1 cellular context compared by ENCODE assay signal in genomic region chr7:151010002-151010306, GRCh38.
TF ChIP-seq lines count a peak whose summit lies in the region.

No MANE protein-coding gene starts in this region.

TF ChIP-seq in HepG2, 621 proteins besides CTCF, POLR2A, EP300 and RAD21 (continues in another document):
- TF ChIP-seq SNAPC5 (CRISPR knock-in tag; IDR thresholded peaks at IDR 0.05; ENCODE audit: borderline replicate concordance) (no peak), ZSCAN25 (CRISPR knock-in tag; IDR thresholded peaks at IDR 0.05) (no peak), GPBP1L1 (CRISPR knock-in tag; IDR thresholded peaks at IDR 0.05) (no peak), ELF3 (CRISPR knock-in tag; IDR thresholded peaks at IDR 0.05) (no peak), ZKSCAN5 (CRISPR knock-in tag; IDR thresholded peaks at IDR 0.05) (peak; percentile 60; the same call in 1 of the 2 replicates), MYC (CRISPR knock-in tag; IDR thresholded peaks at IDR 0.05; ENCODE audit: borderline replicate concordance) (no peak), SUZ12 (IDR thresholded peaks at IDR 0.05; ENCODE audit: low read depth, low read length) (no peak), LCORL (IDR thresholded peaks at IDR 0.05) (no peak), LCORL (CRISPR knock-in tag; IDR thresholded peaks at IDR 0.05) (peak; percentile 10; the same call in 1 of the 2 replicates), NBN (conservative IDR thresholded peaks at IDR 0.05) (no peak), ZSCAN5A (CRISPR knock-in tag; IDR thresholded peaks at IDR 0.05; ENCODE audit: borderline replicate concordance) (no peak), ZNF30 (CRISPR knock-in tag; IDR thresholded peaks at IDR 0.05) (0 out of 2 replicates have a peak, but pooled peaks have one; percentile 30), TFAP4 (IDR thresholded peaks at IDR 0.05; ENCODE audit: borderline replicate concordance, low read depth) (no peak), POLR2AphosphoS2 (IDR thresholded peaks at IDR 0.05; ENCODE audit: low read depth, low read length) (no peak), ELF4 (CRISPR knock-in tag; IDR thresholded peaks at IDR 0.05; ENCODE audit: borderline replicate concordance) (no peak), BATF2 (CRISPR knock-in tag; IDR thresholded peaks at IDR 0.05) (no peak), ZBTB39 (CRISPR knock-in tag; IDR thresholded peaks at IDR 0.05) (0 out of 2 replicates have a peak, but pooled peaks have one; percentile 42), FOXO4 (CRISPR knock-in tag; conservative IDR thresholded peaks at IDR 0.05) (no peak), ZNF703 (CRISPR knock-in tag; IDR thresholded peaks at IDR 0.05; ENCODE audit: borderline replicate concordance) (no peak), ZMYM4 (CRISPR knock-in tag; IDR thresholded peaks at IDR 0.05) (0 out of 2 replicates have a peak, but pooled peaks have one; percentile 28), ZNF101 (CRISPR knock-in tag; IDR thresholded peaks at IDR 0.05; ENCODE audit: borderline replicate concordance, low read depth) (no peak), ATF1 (CRISPR knock-in tag; IDR thresholded peaks at IDR 0.05) (no peak), SMARCC2 (IDR thresholded peaks at IDR 0.05) (no peak), ATM (IDR thresholded peaks at IDR 0.05; ENCODE audit: borderline replicate concordance) (no peak), ZBTB20 (CRISPR knock-in tag; IDR thresholded peaks at IDR 0.05; ENCODE audit: borderline replicate concordance, low read depth) (no peak), GATAD1 (CRISPR knock-in tag; IDR thresholded peaks at IDR 0.05) (no peak), TBX2 (CRISPR knock-in tag; IDR thresholded peaks at IDR 0.05; ENCODE audit: borderline replicate concordance) (no peak), RFX1 (IDR thresholded peaks at IDR 0.05) (no peak), SOX13 (IDR thresholded peaks at IDR 0.05) (no peak), SOX13 (CRISPR knock-in tag; conservative IDR thresholded peaks at IDR 0.05 in 1 of 2, IDR thresholded peaks at IDR 0.05 in 1 of 2) (0 out of 4 replicates have a peak, but pooled peaks of 1 of the 2 experiments have one; percentile 4), ZSCAN31 (CRISPR knock-in tag; IDR thresholded peaks at IDR 0.05; ENCODE audit: low read depth) (0 out of 2 replicates have a peak, but pooled peaks have one; percentile 0), TARDBP (CRISPR knock-in tag; IDR thresholded peaks at IDR 0.05) (0 out of 2 replicates have a peak, but pooled peaks have one; percentile 61), HDAC1 (CRISPR knock-in tag; IDR thresholded peaks at IDR 0.05) (0 out of 2 replicates have a peak, but pooled peaks have one; percentile 26), NFYB (CRISPR knock-in tag; IDR thresholded peaks at IDR 0.05) (no peak), ZNF33A (CRISPR knock-in tag; IDR thresholded peaks at IDR 0.05; ENCODE audit: borderline replicate concordance) (0 out of 2 replicates have a peak, but pooled peaks have one; percentile 25), MXD1 (CRISPR knock-in tag; IDR thresholded peaks at IDR 0.05) (no peak), ZNF460 (CRISPR knock-in tag; IDR thresholded peaks at IDR 0.05; ENCODE audit: borderline replicate concordance) (no peak), ZBTB7B (CRISPR knock-in tag; IDR thresholded peaks at IDR 0.05) (0 out of 2 replicates have a peak, but pooled peaks have one; percentile 53), PATZ1 (CRISPR knock-in tag; IDR thresholded peaks at IDR 0.05) (0 out of 2 replicates have a peak, but pooled peaks have one; percentile 10), HCFC1 (IDR thresholded peaks at IDR 0.05; ENCODE audit: low read depth, low read length) (no peak), HOMEZ (CRISPR knock-in tag; IDR thresholded peaks at IDR 0.05; ENCODE audit: low read depth) (no peak), FOXM1 (CRISPR knock-in tag; IDR thresholded peaks at IDR 0.05) (no peak), ZNF414 (CRISPR knock-in tag; IDR thresholded peaks at IDR 0.05) (0 out of 2 replicates have a peak, but pooled peaks have one; percentile 37), ASH2L (IDR thresholded peaks at IDR 0.05; ENCODE audit: insufficient read length, low read depth, low read length) (peak; percentile 17), ZNF768 (CRISPR knock-in tag; IDR thresholded peaks at IDR 0.05) (0 out of 2 replicates have a peak, but pooled peaks have one; percentile 15), GFI1 (CRISPR knock-in tag; IDR thresholded peaks at IDR 0.05; ENCODE audit: borderline replicate concordance) (no peak), HNRNPH1 (optimal IDR thresholded peaks at IDR 0.05; ENCODE audit: low read depth, low read length) (no peak), ZNF10 (CRISPR knock-in tag; IDR thresholded peaks at IDR 0.05; ENCODE audit: borderline replicate concordance, low read depth) (no peak), ESRRA (CRISPR knock-in tag; IDR thresholded peaks at IDR 0.05; ENCODE audit: low read depth) (no peak), ZFX (CRISPR knock-in tag; IDR thresholded peaks at IDR 0.05; ENCODE audit: low read depth) (peak; percentile 38; the same call in 1 of the 2 replicates), ZNF589 (CRISPR knock-in tag; conservative IDR thresholded peaks at IDR 0.05) (0 out of 2 replicates have a peak, but pooled peaks have one; percentile 46), TEAD2 (CRISPR knock-in tag; IDR thresholded peaks at IDR 0.05) (no peak), ZC3H13 (CRISPR knock-in tag; IDR thresholded peaks at IDR 0.05) (0 out of 2 replicates have a peak, but pooled peaks have one; percentile 28), MEF2D (CRISPR knock-in tag; IDR thresholded peaks at IDR 0.05) (0 out of 2 replicates have a peak, but pooled peaks have one; percentile 29), SP4 (CRISPR knock-in tag; IDR thresholded peaks at IDR 0.05) (no peak), ZNF749 (CRISPR knock-in tag; IDR thresholded peaks at IDR 0.05; ENCODE audit: borderline replicate concordance) (peak; percentile 38; the same call in 1 of the 2 replicates), ZNF672 (CRISPR knock-in tag; IDR thresholded peaks at IDR 0.05) (no peak), ZNF451 (CRISPR knock-in tag; IDR thresholded peaks at IDR 0.05) (no peak), ZEB1 (IDR thresholded peaks at IDR 0.05; ENCODE audit: insufficient replicate concordance, low read depth) (no peak), NCOA1 (CRISPR knock-in tag; IDR thresholded peaks at IDR 0.05) (0 out of 2 replicates have a peak, but pooled peaks have one; percentile 33)
